25 cellular contexts compared by ENCODE assay signal in genomic region chr5:179135441-179136215, GRCh38.
"Had no signal": no experiment of that assay in that cellular context is flagged by ENCODE, and none has a peak within 500 bp of the region (broad histone marks: within the 10 kb centered on the region; RNA-seq: fewer than 3 reads in every experiment).

No MANE protein-coding gene starts in this region.

- H3K36me3 ChIP-seq: gastrocnemius medialis, neutrophil, prostate gland, right atrium auricular region, thyroid gland, vagina had no signal

- H3K27me3 Mint-ChIP-seq: naive thymus-derived CD8-positive, alpha-beta T cell had no signal

- H3K9ac ChIP-seq: parathyroid adenoma had no signal

- H3K79me2 ChIP-seq: parathyroid adenoma had no signal

- H3K4me3 Mint-ChIP-seq: immature natural killer cell; naive thymus-derived CD8-positive, alpha-beta T cell; nephron progenitor cell; stimulated activated effector memory CD8-positive, alpha-beta T cell treated with anti-CD3 and anti-CD28 coated beads, Interleukin-12 subunit alpha, Interleukin-12 subunit beta, amount 100 ng/mL, for 72 hours had no signal

- H3K9me3 Mint-ChIP-seq: naive thymus-derived CD8-positive, alpha-beta T cell had no signal

- H3K36me3 Mint-ChIP-seq: immature natural killer cell; naive thymus-derived CD8-positive, alpha-beta T cell; stimulated activated effector memory CD8-positive, alpha-beta T cell treated with anti-CD3 and anti-CD28 coated beads, Interleukin-12 subunit alpha, Interleukin-12 subunit beta, amount 100 ng/mL, for 72 hours had no signal

- H3K4me2 ChIP-seq: smooth muscle cell had no signal

- H3K27ac ChIP-seq: dorsolateral prefrontal cortex, epithelial cell of prostate, gastrocnemius medialis, neutrophil, parathyroid adenoma, prostate gland, right atrium auricular region, stomach, thyroid gland, vagina had no signal

- H3K27me3 ChIP-seq: dorsolateral prefrontal cortex, gastrocnemius medialis, neutrophil, right atrium auricular region, stomach, thyroid gland, vagina had no signal

- H3K4me3 ChIP-seq: dorsolateral prefrontal cortex, gastrocnemius medialis, prostate gland, right atrium auricular region, smooth muscle cell, stomach, thyroid gland, vagina had no signal

- H3K27ac Mint-ChIP-seq: immature natural killer cell; naive thymus-derived CD8-positive, alpha-beta T cell; nephron progenitor cell; stimulated activated effector memory CD8-positive, alpha-beta T cell treated with anti-CD3 and anti-CD28 coated beads, Interleukin-12 subunit alpha, Interleukin-12 subunit beta, amount 100 ng/mL, for 72 hours had no signal

- DNase-seq: cerebellar nuclear complex; dorsolateral prefrontal cortex; effector CD4-positive, alpha-beta T cell; foreskin fibroblast; gastrocnemius medialis; hypothalamus; immature natural killer cell; islet precursor cell; mammary epithelial cell; nephron progenitor cell; stimulated activated CD4-positive, alpha-beta T cell treated with anti-CD3 and anti-CD28 coated beads, Interleukin-2, amount 100 ng/mL, for 24 hours; stimulated activated CD4-positive, alpha-beta T cell treated with anti-CD3 and anti-CD28 coated beads, Interleukin-4, amount 100 ng/mL, for 24 hours; stimulated activated naive CD4-positive, alpha-beta T cell treated with Interleukin-2 at 50 U/mL for 16 hours; stomach; thyroid gland; trophoblast cell had no signal

- H2AFZ ChIP-seq: parathyroid adenoma had no signal

- H3K4me1 ChIP-seq: gastrocnemius medialis, parathyroid adenoma, prostate gland, right atrium auricular region, stomach, thyroid gland, vagina had no signal

- H3K9me3 ChIP-seq: gastrocnemius medialis, neutrophil, prostate gland, right atrium auricular region, stomach, thyroid gland, vagina had no signal

- H3K4me1 Mint-ChIP-seq: immature natural killer cell; naive thymus-derived CD8-positive, alpha-beta T cell; nephron progenitor cell had no signal
